Comparison of ENCODE assay signal across 22 cellular contexts in genomic region chr7:68725843-68726242, GRCh38.
"Had no signal": no experiment of that assay in that cellular context is flagged by ENCODE, and none has a peak within 500 bp of the region (broad histone marks: within the 10 kb centered on the region; RNA-seq: fewer than 3 reads in every experiment).

No MANE protein-coding gene starts in this region.

- H3K27ac ChIP-seq: epithelial cell of prostate, spleen, thoracic aorta had no signal

- H3K4me3 ChIP-seq: spleen, thoracic aorta had no signal

- ATAC-seq: activated CD8-positive, alpha-beta memory T cell treated with anti-CD3 and anti-CD28 coated beads, Interleukin-2, amount 10 ng/mL, durations not matched to agents 7 days and 5 days; activated T-helper 17 cell treated with anti-CD3 and anti-CD28 coated beads, Interleukin-2, amount 50 U/mL, for 72 hours; effector memory CD8-positive, alpha-beta T cell; left lobe of liver; stimulated activated memory B cell treated with anti-CD40 and anti-IgM and Interleukin-4, amounts not matched to agents 10 μg/mL and 1 μg/mL and 100 μg/mL, for 72 hours had no signal

- H3K4me3 Mint-ChIP-seq: activated CD4-positive, alpha-beta memory T cell treated with anti-CD3 and anti-CD28 coated beads, Interleukin-2, amount 10 ng/mL, durations not matched to agents 7 days and 5 days; activated CD8-positive, alpha-beta memory T cell treated with anti-CD3 and anti-CD28 coated beads, Interleukin-2, amount 10 ng/mL, durations not matched to agents 7 days and 5 days; activated naive CD8-positive, alpha-beta T cell treated with anti-CD3 and anti-CD28 coated beads, Interleukin-2, amount 10 ng/mL, durations not matched to agents 7 days and 5 days; activated T-helper 17 cell treated with anti-CD3 and anti-CD28 coated beads, Interleukin-2, amount 50 U/mL, for 72 hours; effector memory CD8-positive, alpha-beta T cell; mesothelial cell of epicardium; nephron; stimulated activated memory B cell treated with anti-CD40 and anti-IgM and Interleukin-4, amounts not matched to agents 10 μg/mL and 1 μg/mL and 100 μg/mL, for 72 hours had no signal

- DNase-seq: activated CD4-positive, alpha-beta memory T cell treated with anti-CD3 and anti-CD28 coated beads, Interleukin-2, amount 10 ng/mL, durations not matched to agents 7 days and 5 days; activated CD4-positive, alpha-beta T cell treated with anti-CD3 and anti-CD28 coated beads for 48 hours; activated CD4-positive, CD25-positive, alpha-beta regulatory T cell; activated CD8-positive, alpha-beta memory T cell treated with anti-CD3 and anti-CD28 coated beads, Interleukin-2, amount 10 ng/mL, durations not matched to agents 7 days and 5 days; activated naive CD4-positive, alpha-beta T cell treated with Interleukin-2 at 50 U/mL for 16 hours; activated naive CD8-positive, alpha-beta T cell treated with anti-CD3 and anti-CD28 coated beads, Interleukin-2, amount 10 ng/mL, durations not matched to agents 7 days and 5 days; amygdala; effector memory CD8-positive, alpha-beta T cell; nucleus accumbens; posterior cingulate gyrus; spleen; stimulated activated CD4-positive, alpha-beta T cell treated with anti-CD3 and anti-CD28 coated beads, Interleukin-4, amount 100 ng/mL, for 4 hours; T1000 had no signal

- FAIRE-seq: frontal cortex, keratinocyte had no signal

- H3K9me3 Mint-ChIP-seq: nephron; stimulated activated memory B cell treated with anti-CD40 and anti-IgM and Interleukin-4, amounts not matched to agents 10 μg/mL and 1 μg/mL and 100 μg/mL, for 72 hours had no signal

- H3K27ac Mint-ChIP-seq: activated CD4-positive, alpha-beta memory T cell treated with anti-CD3 and anti-CD28 coated beads, Interleukin-2, amount 10 ng/mL, durations not matched to agents 7 days and 5 days; activated CD8-positive, alpha-beta memory T cell treated with anti-CD3 and anti-CD28 coated beads, Interleukin-2, amount 10 ng/mL, durations not matched to agents 7 days and 5 days; activated naive CD8-positive, alpha-beta T cell treated with anti-CD3 and anti-CD28 coated beads, Interleukin-2, amount 10 ng/mL, durations not matched to agents 7 days and 5 days; activated T-helper 17 cell treated with anti-CD3 and anti-CD28 coated beads, Interleukin-2, amount 50 U/mL, for 72 hours; effector memory CD8-positive, alpha-beta T cell; mesothelial cell of epicardium; nephron; stimulated activated memory B cell treated with anti-CD40 and anti-IgM and Interleukin-4, amounts not matched to agents 10 μg/mL and 1 μg/mL and 100 μg/mL, for 72 hours had no signal

- H3K4me1 Mint-ChIP-seq: activated CD4-positive, alpha-beta memory T cell treated with anti-CD3 and anti-CD28 coated beads, Interleukin-2, amount 10 ng/mL, durations not matched to agents 7 days and 5 days; activated CD8-positive, alpha-beta memory T cell treated with anti-CD3 and anti-CD28 coated beads, Interleukin-2, amount 10 ng/mL, durations not matched to agents 7 days and 5 days; activated naive CD8-positive, alpha-beta T cell treated with anti-CD3 and anti-CD28 coated beads, Interleukin-2, amount 10 ng/mL, durations not matched to agents 7 days and 5 days; activated T-helper 17 cell treated with anti-CD3 and anti-CD28 coated beads, Interleukin-2, amount 50 U/mL, for 72 hours; mesothelial cell of epicardium; nephron; stimulated activated memory B cell treated with anti-CD40 and anti-IgM and Interleukin-4, amounts not matched to agents 10 μg/mL and 1 μg/mL and 100 μg/mL, for 72 hours had no signal

- H3K36me3 Mint-ChIP-seq: activated CD8-positive, alpha-beta memory T cell treated with anti-CD3 and anti-CD28 coated beads, Interleukin-2, amount 10 ng/mL, durations not matched to agents 7 days and 5 days; activated naive CD8-positive, alpha-beta T cell treated with anti-CD3 and anti-CD28 coated beads, Interleukin-2, amount 10 ng/mL, durations not matched to agents 7 days and 5 days; mesothelial cell of epicardium; stimulated activated memory B cell treated with anti-CD40 and anti-IgM and Interleukin-4, amounts not matched to agents 10 μg/mL and 1 μg/mL and 100 μg/mL, for 72 hours had no signal

- H3K27me3 Mint-ChIP-seq: activated CD4-positive, alpha-beta memory T cell treated with anti-CD3 and anti-CD28 coated beads, Interleukin-2, amount 10 ng/mL, durations not matched to agents 7 days and 5 days; activated CD8-positive, alpha-beta memory T cell treated with anti-CD3 and anti-CD28 coated beads, Interleukin-2, amount 10 ng/mL, durations not matched to agents 7 days and 5 days; activated naive CD8-positive, alpha-beta T cell treated with anti-CD3 and anti-CD28 coated beads, Interleukin-2, amount 10 ng/mL, durations not matched to agents 7 days and 5 days; activated T-helper 17 cell treated with anti-CD3 and anti-CD28 coated beads, Interleukin-2, amount 50 U/mL, for 72 hours; effector memory CD8-positive, alpha-beta T cell had no signal

- H3K9me3 ChIP-seq: thoracic aorta had no signal

- H3K36me3 ChIP-seq: spleen, thoracic aorta had no signal

- H3K4me1 ChIP-seq: spleen had no signal
